ENCODE assay signal across 1 cellular context in genomic region chr5:43484049-43484849, GRCh38.
A peak's percentile ranks its signal among the peaks of the same experiment; 100 is the strongest.
TF ChIP-seq lines count a peak whose summit lies in the region.

No MANE protein-coding gene starts in this region.

TF ChIP-seq in HepG2, 621 proteins besides CTCF, POLR2A, EP300 and RAD21 (continued from another document and continues in another):
- no peak for TF ChIP-seq HMG20A (CRISPR knock-in tag; IDR thresholded peaks at IDR 0.05; ENCODE audit: borderline replicate concordance)
- 0 out of 2 replicates have a peak, but pooled peaks have one; percentile 17 for TF ChIP-seq REPIN1 (CRISPR knock-in tag; IDR thresholded peaks at IDR 0.05; ENCODE audit: borderline replicate concordance, low read depth)
- peak; percentile 89; the same call in 1 of the 2 replicates for TF ChIP-seq CENPBD1 (CRISPR knock-in tag; IDR thresholded peaks at IDR 0.05; ENCODE audit: borderline replicate concordance, low read depth)
- no peak for TF ChIP-seq SYNCRIP (IDR thresholded peaks at IDR 0.05; ENCODE audit: insufficient read depth, low read depth, low read length)
- no peak for TF ChIP-seq STAT6 (CRISPR knock-in tag; IDR thresholded peaks at IDR 0.05; ENCODE audit: borderline replicate concordance)
- 0 out of 2 replicates have a peak, but pooled peaks have one; percentile 30 for TF ChIP-seq ZNF816 (CRISPR knock-in tag; IDR thresholded peaks at IDR 0.05; ENCODE audit: borderline replicate concordance)
- no peak for TF ChIP-seq USF2 (IDR thresholded peaks at IDR 0.05; ENCODE audit: low read depth, low read length)
- TF ChIP-seq USF2 (CRISPR knock-in tag; IDR thresholded peaks at IDR 0.05; ENCODE audit: borderline replicate concordance) = 0 out of 2 replicates have a peak, but pooled peaks have one; percentile 14
- peak; percentile 67; the same call in 1 of the 2 replicates for TF ChIP-seq ZNF350 (CRISPR knock-in tag; IDR thresholded peaks at IDR 0.05; ENCODE audit: borderline replicate concordance, low read depth)
- TF ChIP-seq HOXA9 (CRISPR knock-in tag; IDR thresholded peaks at IDR 0.05; ENCODE audit: borderline replicate concordance) = peak; percentile 16; the same call in 1 of the 2 replicates
- 0 out of 2 replicates have a peak, but pooled peaks have one; percentile 41 for TF ChIP-seq ZSCAN21 (CRISPR knock-in tag; IDR thresholded peaks at IDR 0.05; ENCODE audit: borderline replicate concordance)
- TF ChIP-seq SMYD3 (CRISPR knock-in tag; IDR thresholded peaks at IDR 0.05) = 0 out of 2 replicates have a peak, but pooled peaks have one; percentile 28
- TF ChIP-seq IRF1 (CRISPR knock-in tag; IDR thresholded peaks at IDR 0.05; ENCODE audit: low read depth) = no peak
- TF ChIP-seq ARID4A (CRISPR knock-in tag; IDR thresholded peaks at IDR 0.05; ENCODE audit: borderline replicate concordance) = peak; percentile 67; the same call in 1 of the 2 replicates
- TF ChIP-seq TOPORS (CRISPR knock-in tag; IDR thresholded peaks at IDR 0.05) = peak; percentile 27; the same call in 1 of the 2 replicates
- TF ChIP-seq KDM5A (IDR thresholded peaks at IDR 0.05; ENCODE audit: borderline replicate concordance, low read length) = 0 out of 2 replicates have a peak, but pooled peaks have one; percentile 51
- TF ChIP-seq PLSCR1 (CRISPR knock-in tag; IDR thresholded peaks at IDR 0.05; ENCODE audit: borderline replicate concordance) = no peak; the same call in 1 of the 2 replicates
- no peak for TF ChIP-seq ZUFSP (CRISPR knock-in tag; IDR thresholded peaks at IDR 0.05; ENCODE audit: borderline replicate concordance)
- TF ChIP-seq PRDM10 (CRISPR knock-in tag; IDR thresholded peaks at IDR 0.05; ENCODE audit: low read depth) = no peak
- no peak for TF ChIP-seq PBX2 (CRISPR knock-in tag; IDR thresholded peaks at IDR 0.05)
- no peak for TF ChIP-seq THAP8 (CRISPR knock-in tag; IDR thresholded peaks at IDR 0.05; ENCODE audit: borderline replicate concordance)
- TF ChIP-seq SMAD1 (CRISPR knock-in tag; IDR thresholded peaks at IDR 0.05; ENCODE audit: borderline replicate concordance, low read depth) = peak; percentile 83; the same call in 1 of the 2 replicates
- TF ChIP-seq ZNF687 (CRISPR knock-in tag; IDR thresholded peaks at IDR 0.05) = peak; percentile 89
- TF ChIP-seq ELF3 (CRISPR knock-in tag; IDR thresholded peaks at IDR 0.05) = peak; percentile 22; the same call in 1 of the 2 replicates
- no peak for TF ChIP-seq PHF5A (CRISPR knock-in tag; IDR thresholded peaks at IDR 0.05; ENCODE audit: low read depth, unreplicated experiment)
